ENCODE assay signal across 18 cellular contexts in genomic region chr5:88657166-88657565, GRCh38.
DNase-seq lines count a peak whose midpoint lies in the region; ATAC-seq, FAIRE-seq and TF ChIP-seq lines count a peak whose summit lies in the region.
"Had no signal": no experiment of that assay in that cellular context is flagged by ENCODE, and none has a peak within 500 bp of the region (broad histone marks: within the 10 kb centered on the region; RNA-seq: fewer than 3 reads in every experiment).

No MANE protein-coding gene starts in this region.

- H3K9me3 Mint-ChIP-seq in astrocyte (ENCODE audit: unreplicated experiment) = no peaks in the 10 kb centered on the region
- H3K9me3 Mint-ChIP-seq: GM23338 had no signal

- H3K4me2 ChIP-seq in astrocyte (ENCODE audit: low read length) = no peak overlapping the region
- H3K4me2 ChIP-seq: GM23338 had no signal

- no peak for ATAC-seq in HG03342 (IDR thresholded peaks at IDR 0.05; ENCODE audit: unreplicated experiment)
- ATAC-seq: GM23338 had no signal

- TF ChIP-seq CTCF in astrocyte (IDR thresholded peaks at IDR 0.05; ENCODE audit: insufficient read depth, low read depth, low read length) = no peak
- TF ChIP-seq CTCF in dorsolateral prefrontal cortex (IDR thresholded peaks at IDR 0.05 in 54 of 56, conservative IDR thresholded peaks at IDR 0.05 in 2 of 56; ENCODE audit: low read depth in 1 of 56, partially characterized antibody in 56 of 56) = no peak

- H3K4me3 Mint-ChIP-seq in astrocyte (ENCODE audit: unreplicated experiment) = no peak overlapping the region
- H3K4me3 Mint-ChIP-seq: B cell; CD4-positive, alpha-beta T cell; GM23338 had no signal

- H3K36me3 Mint-ChIP-seq in astrocyte (ENCODE audit: low read depth, unreplicated experiment) = no peaks in the 10 kb centered on the region

- H3K9me3 ChIP-seq in astrocyte (ENCODE audit: insufficient read depth, low read depth, low read length) = no peaks in the 10 kb centered on the region

- H3K79me2 ChIP-seq in astrocyte (ENCODE audit: insufficient read depth, low read length) = peaks cover 7% of the 10 kb centered on the region

- H3K27ac Mint-ChIP-seq in astrocyte (ENCODE audit: unreplicated experiment) = no peak overlapping the region
- H3K27ac Mint-ChIP-seq: B cell; CD4-positive, alpha-beta T cell; GM23338 had no signal

- peaks cover 22% of the 10 kb centered on the region for H3K4me1 ChIP-seq in astrocyte (ENCODE audit: insufficient read depth, low read length)

- in situ Hi-C loops in G401 (cut with HindIII; ENCODE audit: low sequenced_read_pairs) = no loop called here

- H3K27me3 Mint-ChIP-seq in astrocyte (ENCODE audit: low read depth, unreplicated experiment) = no peaks in the 10 kb centered on the region

- no peaks in the 10 kb centered on the region for H3K36me3 ChIP-seq in astrocyte (ENCODE audit: insufficient read depth, low read length)

- H3K4me3 ChIP-seq in astrocyte (ENCODE audit: insufficient read depth, low read depth, low read length) (no peak overlapping the region), dorsolateral prefrontal cortex (peak overlapping the region in 29 of 59 donors; percentile 0 to 93 (median 47))
- H3K4me3 ChIP-seq: GM23338 had no signal

- intact Hi-C loops in dorsolateral prefrontal cortex (cut with DNase I) = no loop called here

- H3K9ac ChIP-seq in astrocyte (ENCODE audit: low read length) = no peak overlapping the region

- H3K27me3 ChIP-seq in astrocyte (ENCODE audit: insufficient read depth, low read length) = no peaks in the 10 kb centered on the region
- peaks cover 0 to 14% (median 0%) of the 10 kb centered on the region in 45 donors for H3K27me3 ChIP-seq in dorsolateral prefrontal cortex

- no peak for FAIRE-seq in astrocyte (lab: Jason Lieb, UNC)
- FAIRE-seq: GM12892 had no signal

- DNase-seq in G401 (ENCODE audit: low spot score) (peak; percentile 57), astrocyte (ENCODE audit: low read depth) (peak; percentile 5), dorsolateral prefrontal cortex (no peak), substantia nigra (lab: John Stamatoyannopoulos, UW) (no peak), NCI-H345 (lab: John Stamatoyannopoulos, UW) (no peak)
- DNase-seq in activated CD4-positive, alpha-beta T cell treated with anti-CD3 and anti-CD28 coated beads for 48 hours = no peak
- DNase-seq: C1 segment of cervical spinal cord; Calu3; CD4-positive, alpha-beta T cell; DMS153; DMS79 treated with DMSO at 0.1 percent for 48 hours; EL; GDM1; H7 had no signal

- H2AFZ ChIP-seq in astrocyte (ENCODE audit: low read depth, low read length) = no peak overlapping the region
- H2AFZ ChIP-seq: GM23338 had no signal

- no peaks in the 10 kb centered on the region for H4K20me1 ChIP-seq in astrocyte (ENCODE audit: insufficient read depth, low read length)

- H3K27ac ChIP-seq in astrocyte (ENCODE audit: low read depth, low read length) (no peak overlapping the region), dorsolateral prefrontal cortex (peak overlapping the region; percentile 25 to 100 (median 98)), substantia nigra (ENCODE audit: low read depth, low read length, poor library complexity, severe bottlenecking) (peak overlapping the region; percentile 63)

- no peaks in the 10 kb centered on the region for H3K4me1 Mint-ChIP-seq in astrocyte (ENCODE audit: low read depth, unreplicated experiment)

Comparison
In these comparisons a context has a peak if more than half of its experiments do, and no peak if none do; other contexts are left out.
1. DNase-seq: peak in G401 (single experiment) and astrocyte (single experiment); none in dorsolateral prefrontal cortex (0 of 10), substantia nigra (0 of 49), activated CD4-positive, alpha-beta T cell treated with anti-CD3 and anti-CD28 coated beads for 48 hours (single experiment) and NCI-H345 (single experiment).